8 cellular contexts compared by ENCODE assay signal in the genomic region with DNA sequence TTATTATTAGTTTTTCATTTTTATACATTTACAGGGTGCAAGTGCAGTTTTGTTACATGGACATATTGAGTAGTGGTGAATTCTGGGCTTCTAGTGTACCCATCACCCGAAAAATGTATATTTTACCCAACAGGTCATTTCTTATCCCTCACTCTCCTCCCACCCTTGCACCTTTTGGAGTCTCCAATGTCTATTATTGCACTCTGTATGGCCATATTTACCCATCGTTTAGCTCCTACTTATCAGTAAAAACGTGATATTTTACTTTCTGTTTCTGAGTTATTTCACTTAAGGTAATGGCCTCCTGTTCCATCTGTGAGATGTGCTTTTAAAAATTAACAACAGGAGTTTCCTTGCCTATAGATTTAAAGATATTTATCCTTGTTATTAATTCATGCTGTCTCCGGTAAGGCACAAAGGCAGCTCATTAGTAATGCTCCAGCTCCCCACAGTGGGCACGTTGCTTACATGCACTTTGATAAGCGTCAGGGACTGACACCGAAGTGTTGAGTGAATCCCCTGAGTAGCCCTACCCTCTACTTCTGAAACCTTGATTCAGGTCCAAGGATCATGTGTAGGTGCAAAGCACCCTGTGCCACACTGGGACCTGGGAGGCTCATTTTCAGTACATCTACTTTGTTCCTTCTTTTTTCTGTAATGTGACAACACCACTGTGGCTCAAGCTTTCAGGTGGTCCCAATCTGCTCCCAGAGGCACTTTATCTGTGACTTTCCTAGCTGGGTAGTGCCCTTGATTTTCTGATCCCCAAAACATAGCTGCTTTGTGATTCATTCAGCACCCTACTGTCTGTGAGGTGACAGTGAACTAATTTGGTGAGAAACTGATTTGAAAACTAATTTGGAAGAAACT.
DNase-seq lines count a peak whose midpoint lies in the region; ATAC-seq and TF ChIP-seq lines count a peak whose summit lies in the region.

No MANE protein-coding gene starts in this region.

- DNase-seq in EL (peak; percentile 32), NCI-H526 treated with DMSO at 0.1 percent for 48 hours (lab: John Stamatoyannopoulos, UW) (peak; percentile 62), hepatic stellate cell (ENCODE audit: low spot score) (peak; percentile 8), tibial artery (no peak)
- peak; percentile 42 for DNase-seq in activated naive CD4-positive, alpha-beta T cell treated with anti-CD3 and anti-CD28 coated beads, Interleukin-2, amount 50 U/mL, for 16 hours
- DNase-seq in stimulated activated CD4-positive, alpha-beta T cell treated with anti-CD3 and anti-CD28 coated beads, Interleukin-1b, Interleukin-23, amount 100 ng/mL, for 48 hours: peak; percentile 28

- H3K4me3 ChIP-seq in tibial artery: no peak overlapping the region

- no peaks in the 10 kb centered on the region for H3K9me3 ChIP-seq in tibial artery

- ATAC-seq in GM19467 (IDR thresholded peaks at IDR 0.05; ENCODE audit: unreplicated experiment): peak; percentile 84
- peak; percentile 92 for ATAC-seq in HG03442 (IDR thresholded peaks at IDR 0.05; ENCODE audit: unreplicated experiment)

- no peaks in the 10 kb centered on the region for H3K36me3 ChIP-seq in tibial artery

- intact Hi-C loops in tibial artery (cut with DNase I; ENCODE audit: low total_unique reads): loop anchor here (10.0 kb wide), 1 partner anchor 377 kb away; no protein-coding TSS in a partner anchor

- peaks cover 0 to 5% of the 10 kb centered on the region in 2 donors for H3K27me3 ChIP-seq in tibial artery

- peak in 1 of 2 experiments; percentile 23 for TF ChIP-seq CTCF in tibial artery (IDR thresholded peaks at IDR 0.05)

- no peaks in the 10 kb centered on the region for H3K4me1 ChIP-seq in tibial artery

- no peak overlapping the region for H3K27ac ChIP-seq in tibial artery

Comparison
In these comparisons a context has a peak if more than half of its experiments do, and no peak if none do; other contexts are left out.
1. DNase-seq: peak in EL (single experiment), NCI-H526 treated with DMSO at 0.1 percent for 48 hours (single experiment), activated naive CD4-positive, alpha-beta T cell treated with anti-CD3 and anti-CD28 coated beads, Interleukin-2, amount 50 U/mL, for 16 hours (single experiment), hepatic stellate cell (single experiment) and stimulated activated CD4-positive, alpha-beta T cell treated with anti-CD3 and anti-CD28 coated beads, Interleukin-1b, Interleukin-23, amount 100 ng/mL, for 48 hours (single experiment); none in tibial artery (0 of 2).